In genomic region chr6:33935439-33936080, GRCh38 we compare ENCODE assay signal across 22 cellular contexts.
DNase-seq lines count a peak whose midpoint lies in the region; ATAC-seq and TF ChIP-seq lines count a peak whose summit lies in the region.
"Had no signal": no experiment of that assay in that cellular context is flagged by ENCODE, and none has a peak within 500 bp of the region (broad histone marks: within the 10 kb centered on the region; RNA-seq: fewer than 3 reads in every experiment).

No MANE protein-coding gene starts in this region.

- no peak overlapping the region for H3K4me3 Mint-ChIP-seq in endodermal cell
- H3K4me3 Mint-ChIP-seq: CD4-positive, alpha-beta memory T cell; stimulated activated naive CD8-positive, alpha-beta T cell treated with anti-CD3 and anti-CD28 coated beads, Interleukin-15, Interleukin-2, amounts not matched to agents 100 ng/mL and 50 ng/mL, for 24 hours had no signal

- DNase-seq in COLO668 (lab: John Stamatoyannopoulos, UW; ENCODE audit: unreplicated experiment), result peak; percentile 50
- DNase-seq in NCI-H524 treated with DMSO at 0.1 percent for 48 hours (lab: John Stamatoyannopoulos, UW), result peak; percentile 85
- peak; percentile 65 for DNase-seq in endodermal cell
- DNase-seq in superior temporal gyrus (ENCODE audit: extremely low spot score), result no peak
- DNase-seq in GM19240 (ENCODE audit: insufficient read length, low spot score), result no peak
- DNase-seq: activated naive CD4-positive, alpha-beta T cell; activated T-cell treated with anti-CD3 and anti-CD28 coated beads for 4 hours; CD4-positive, alpha-beta memory T cell; central memory CD4-positive, alpha-beta T cell; EL; Kasumi-1; left colon; NCI-H1436 treated with DMSO at 0.1 percent for 48 hours; NK-92 treated with Interleukin-12 subunit alpha and Interleukin-12 subunit beta, amount 100 ng/mL, for 24 hours; right cardiac atrium; RPMI8226; SW 1271; uterus had no signal

- H3K36me3 ChIP-seq in KOPT-K1 (ENCODE audit: insufficient read depth, low read length), result no peaks in the 10 kb centered on the region
- no peaks in the 10 kb centered on the region for H3K36me3 ChIP-seq in endodermal cell (ENCODE audit: control insufficient read depth, insufficient read depth, low read length)
- H3K36me3 ChIP-seq: uterus had no signal

- H3K4me3 ChIP-seq in endodermal cell (ENCODE audit: low read length), result no peak overlapping the region
- H3K4me3 ChIP-seq: uterus had no signal

- ATAC-seq in HG02571 (IDR thresholded peaks at IDR 0.05; ENCODE audit: unreplicated experiment), result no peak
- no peak for ATAC-seq in HG03108 (IDR thresholded peaks at IDR 0.05; ENCODE audit: unreplicated experiment)
- ATAC-seq: left colon, right cardiac atrium had no signal

- no peak overlapping the region for H3K27ac Mint-ChIP-seq in endodermal cell
- H3K27ac Mint-ChIP-seq: CD4-positive, alpha-beta memory T cell; stimulated activated naive CD8-positive, alpha-beta T cell treated with anti-CD3 and anti-CD28 coated beads, Interleukin-15, Interleukin-2, amounts not matched to agents 100 ng/mL and 50 ng/mL, for 24 hours had no signal

- H3K36me3 Mint-ChIP-seq in endodermal cell (ENCODE audit: low read depth), result no peaks in the 10 kb centered on the region
- H3K36me3 Mint-ChIP-seq: CD4-positive, alpha-beta memory T cell had no signal

- H3K27me3 ChIP-seq in endodermal cell (ENCODE audit: control insufficient read depth, insufficient read depth, low read length, poor library complexity, severe bottlenecking), result no peaks in the 10 kb centered on the region
- H3K27me3 ChIP-seq: uterus had no signal

- H3K27me3 Mint-ChIP-seq in endodermal cell (ENCODE audit: insufficient read depth), result peaks cover 29% of the 10 kb centered on the region
- H3K27me3 Mint-ChIP-seq: stimulated activated naive CD8-positive, alpha-beta T cell treated with anti-CD3 and anti-CD28 coated beads, Interleukin-15, Interleukin-2, amounts not matched to agents 100 ng/mL and 50 ng/mL, for 24 hours had no signal

- TF ChIP-seq CTCF in endodermal cell (conservative IDR thresholded peaks at IDR 0.05), result peak; percentile 47

- H3K9me3 ChIP-seq in KOPT-K1 (ENCODE audit: insufficient read depth, low read length, poor library complexity, severe bottlenecking) (no peaks in the 10 kb centered on the region), endodermal cell (ENCODE audit: control insufficient read depth, low read length) (no peaks in the 10 kb centered on the region)
- H3K9me3 ChIP-seq: uterus had no signal

- 75 to 87% methylated on average over 10 to 15 of the region's 15 CpGs for WGBS in endodermal cell (ENCODE audit: insufficient coverage in 1 of 2, insufficient read length in 1 of 2), 2 experiments

- H3K9me3 Mint-ChIP-seq in endodermal cell, result no peaks in the 10 kb centered on the region
- H3K9me3 Mint-ChIP-seq: CD4-positive, alpha-beta memory T cell; stimulated activated naive CD8-positive, alpha-beta T cell treated with anti-CD3 and anti-CD28 coated beads, Interleukin-15, Interleukin-2, amounts not matched to agents 100 ng/mL and 50 ng/mL, for 24 hours had no signal

- no peaks in the 10 kb centered on the region for H3K4me1 ChIP-seq in endodermal cell (ENCODE audit: control insufficient read depth, insufficient read depth, low read length)
- H3K4me1 ChIP-seq: uterus had no signal

- H3K27ac ChIP-seq in KOPT-K1 (ENCODE audit: low read depth, low read length, poor library complexity, severe bottlenecking) (peak overlapping the region; percentile 42), endodermal cell (ENCODE audit: low read depth, low read length) (no peak overlapping the region)
- H3K27ac ChIP-seq: uterus had no signal

- peaks cover 12% of the 10 kb centered on the region for H3K4me1 Mint-ChIP-seq in endodermal cell

- no peak overlapping the region for H3K9ac ChIP-seq in endodermal cell (ENCODE audit: extremely low read depth, low read length, poor library complexity, severe bottlenecking)

Comparison
In these comparisons a context has a peak if more than half of its experiments do, and no peak if none do; other contexts are left out.
1. DNase-seq: peak in COLO668 (single experiment), NCI-H524 treated with DMSO at 0.1 percent for 48 hours (single experiment) and endodermal cell (single experiment); none in superior temporal gyrus (single experiment) and GM19240 (single experiment).